In the genomic region with DNA sequence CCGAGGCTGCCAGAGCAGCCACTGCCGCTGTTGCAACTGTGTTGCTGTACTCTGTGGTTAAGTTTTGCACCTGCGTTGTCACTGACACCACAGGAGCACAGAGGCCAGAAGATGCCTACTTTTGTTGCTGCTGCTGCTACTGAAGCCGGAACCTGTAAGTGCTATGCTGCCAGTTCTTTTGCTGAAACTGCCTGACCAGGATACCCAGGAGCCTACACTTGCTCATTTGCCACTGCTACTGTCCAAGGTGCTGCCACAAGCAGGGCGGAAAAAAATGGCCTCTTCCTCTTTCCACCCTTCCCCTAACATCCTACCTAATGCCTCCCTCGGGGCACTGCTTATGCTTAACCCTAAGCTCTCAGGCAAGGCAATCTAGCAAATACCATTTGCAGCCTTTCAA, we compare ENCODE assay signal across 11 cellular contexts. TPM values are rescaled to one million over a fixed set of nuclear protein-coding genes. Genes with fewer than 3 reads are reported as not detected.
DNase-seq lines count a peak whose midpoint lies in the region; ATAC-seq and TF ChIP-seq lines count a peak whose summit lies in the region.
"Had no signal": no experiment of that assay in that cellular context is flagged by ENCODE, and none has a peak within 500 bp of the region (broad histone marks: within the 10 kb centered on the region; RNA-seq: fewer than 3 reads in every experiment).

No MANE protein-coding gene starts in this region.

- intact Hi-C loops in left cardiac atrium (cut with DNase I) = no loop called here

- no peak for ATAC-seq in left cardiac atrium
- ATAC-seq: activated T-cell treated with anti-CD3 and anti-CD28 coated beads, Interleukin-2, amount 50 U/mL, for 4 hours had no signal

- TF ChIP-seq CTCF in retinal pigment epithelial cell (conservative IDR thresholded peaks at IDR 0.05; ENCODE audit: low read depth, low read length) = no peak

- no peak overlapping the region for H3K4me3 ChIP-seq in retinal pigment epithelial cell (ENCODE audit: low read length)
- H3K4me3 ChIP-seq: thoracic aorta had no signal

- DNase-seq in NCI-H748 (lab: John Stamatoyannopoulos, UW; ENCODE audit: unreplicated experiment) (peak; percentile 2), NCI-H748 treated with DMSO at 0.1 percent for 48 hours (lab: John Stamatoyannopoulos, UW) (no peak), NCI-H2107 (lab: John Stamatoyannopoulos, UW) (peak; percentile 16), ecto neural progenitor cell (ENCODE audit: low spot score) (peak; percentile 71), retinal pigment epithelial cell (ENCODE audit: low read depth) (peak; percentile 14), ureter (ENCODE audit: low spot score) (no peak), left cardiac atrium (no peak)
- no peak for DNase-seq in stimulated activated CD4-positive, alpha-beta T cell treated with anti-CD3 and anti-CD28 coated beads, Interleukin-15, amount 100 ng/mL, for 24 hours
- DNase-seq: activated T-cell treated with anti-CD3 and anti-CD28 coated beads, Interleukin-2, amount 50 U/mL, for 4 hours; T1000 had no signal

RNA-seq across cellular contexts. Expression of gene NBEA, which starts 29.0 kb away (rescaled TPM):
- 16.7 TPM for total RNA-seq in ureter
- 10 to 100 TPM; 12.2 to 20.8 TPM for total RNA-seq in left cardiac atrium

Comparison
In these comparisons a context has a peak if more than half of its experiments do, and no peak if none do; other contexts are left out.
1. DNase-seq: peak in NCI-H748 (single experiment), NCI-H2107 (single experiment), ecto neural progenitor cell (single experiment) and retinal pigment epithelial cell (single experiment); none in NCI-H748 treated with DMSO at 0.1 percent for 48 hours (single experiment), stimulated activated CD4-positive, alpha-beta T cell treated with anti-CD3 and anti-CD28 coated beads, Interleukin-15, amount 100 ng/mL, for 24 hours (single experiment), ureter (single experiment) and left cardiac atrium (single experiment).